In the genomic region with DNA sequence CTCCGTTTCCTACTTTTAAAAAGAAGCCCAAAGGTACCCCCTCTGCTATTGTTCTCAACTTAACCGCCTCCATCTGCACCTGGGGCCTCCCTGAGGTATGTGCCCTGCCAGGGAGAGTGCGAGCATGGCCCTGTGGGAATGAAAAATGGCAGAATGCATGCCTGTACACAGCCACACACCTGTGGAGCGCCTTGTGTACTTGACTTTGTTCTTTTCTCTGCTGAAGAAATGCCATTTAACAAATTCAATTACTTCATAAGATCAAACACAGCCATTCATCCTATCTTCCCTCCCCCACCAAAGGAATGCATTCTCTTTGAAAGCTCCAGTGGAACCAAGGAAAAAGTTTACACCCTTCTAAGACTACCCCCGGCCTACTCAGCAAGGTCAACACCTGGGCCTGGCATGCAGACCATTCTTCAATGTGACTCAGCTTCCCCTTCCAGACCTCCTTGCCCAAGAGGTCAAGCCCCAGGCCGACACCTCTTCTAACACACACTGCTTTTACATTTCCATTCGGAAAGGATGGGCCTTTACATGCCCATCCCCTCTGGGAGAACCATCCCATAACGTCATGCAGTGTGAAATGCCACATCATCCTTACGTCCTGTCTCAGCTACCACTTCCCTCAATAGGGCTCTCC, we compare ENCODE assay signal across 8 cellular contexts.
DNase-seq lines count a peak whose midpoint lies in the region; ATAC-seq lines count a peak whose summit lies in the region.

No MANE protein-coding gene starts in this region.

- no peak overlapping the region for H3K4me3 Mint-ChIP-seq in activated T-helper 1 cell treated with anti-CD3 and anti-CD28 coated beads, Interleukin-12 subunit alpha, Interleukin-12 subunit beta, Interleukin-2, Interleukin-4 antibody, amounts not matched to agents 30 ng/mL and 10 ng/mL and 1 ng/mL, durations not matched to agents 14 hours and 24 hours and 36 hours

- no peak overlapping the region for H3K4me3 ChIP-seq in SJCRH30

- ATAC-seq in GM19395 (IDR thresholded peaks at IDR 0.05; ENCODE audit: unreplicated experiment) (peak; percentile 30), HG03175 (IDR thresholded peaks at IDR 0.05; ENCODE audit: unreplicated experiment) (peak; percentile 42)

- H3K36me3 Mint-ChIP-seq in activated T-helper 1 cell treated with anti-CD3 and anti-CD28 coated beads, Interleukin-12 subunit alpha, Interleukin-12 subunit beta, Interleukin-2, Interleukin-4 antibody, amounts not matched to agents 30 ng/mL and 10 ng/mL and 1 ng/mL, durations not matched to agents 14 hours and 24 hours and 36 hours (ENCODE audit: low read depth), result peaks cover 5% of the 10 kb centered on the region

- H3K9me3 ChIP-seq in SJCRH30 (replicated peaks), result no peaks in the 10 kb centered on the region

- intact Hi-C loops in activated T-helper 1 cell treated with anti-CD3 and anti-CD28 coated beads, Interleukin-12 subunit alpha, Interleukin-12 subunit beta, Interleukin-2, Interleukin-4 antibody, amounts not matched to agents 30 ng/mL and 10 ng/mL and 1 ng/mL, durations not matched to agents 14 hours and 24 hours and 36 hours (cut with micrococcal nuclease), result no loop called here

- no peaks in the 10 kb centered on the region for H3K27me3 ChIP-seq in SJCRH30

- H3K4me1 ChIP-seq in SJCRH30, result no peaks in the 10 kb centered on the region

- H3K27ac ChIP-seq in SJCRH30, result no peak overlapping the region

- no peak for DNase-seq in activated T-helper 1 cell treated with anti-CD3 and anti-CD28 coated beads, Interleukin-12 subunit alpha, Interleukin-12 subunit beta, Interleukin-2, Interleukin-4 antibody, amounts not matched to agents 30 ng/mL and 10 ng/mL and 1 ng/mL, durations not matched to agents 14 hours and 24 hours and 36 hours (ENCODE audit: low spot score)
- DNase-seq in lung microvascular endothelial cell (ENCODE audit: low read depth in 2 of 2) (peak; percentile 43 to 98), NCI-H82 (lab: John Stamatoyannopoulos, UW) (no peak), NCI-H1092 treated with DMSO at 0.1 percent for 48 hours (lab: John Stamatoyannopoulos, UW) (no peak), NCI-H345 treated with DMSO at 0.1 percent for 48 hours (lab: John Stamatoyannopoulos, UW; ENCODE audit: unreplicated experiment) (no peak), SJCRH30 (no peak)

- H3K27me3 Mint-ChIP-seq in activated T-helper 1 cell treated with anti-CD3 and anti-CD28 coated beads, Interleukin-12 subunit alpha, Interleukin-12 subunit beta, Interleukin-2, Interleukin-4 antibody, amounts not matched to agents 30 ng/mL and 10 ng/mL and 1 ng/mL, durations not matched to agents 14 hours and 24 hours and 36 hours (ENCODE audit: insufficient read depth), result no peaks in the 10 kb centered on the region

- peaks cover 5% of the 10 kb centered on the region for H3K9me3 Mint-ChIP-seq in activated T-helper 1 cell treated with anti-CD3 and anti-CD28 coated beads, Interleukin-12 subunit alpha, Interleukin-12 subunit beta, Interleukin-2, Interleukin-4 antibody, amounts not matched to agents 30 ng/mL and 10 ng/mL and 1 ng/mL, durations not matched to agents 14 hours and 24 hours and 36 hours

- peaks cover 37% of the 10 kb centered on the region for H3K4me1 Mint-ChIP-seq in activated T-helper 1 cell treated with anti-CD3 and anti-CD28 coated beads, Interleukin-12 subunit alpha, Interleukin-12 subunit beta, Interleukin-2, Interleukin-4 antibody, amounts not matched to agents 30 ng/mL and 10 ng/mL and 1 ng/mL, durations not matched to agents 14 hours and 24 hours and 36 hours (ENCODE audit: low read depth)

- H3K27ac Mint-ChIP-seq in activated T-helper 1 cell treated with anti-CD3 and anti-CD28 coated beads, Interleukin-12 subunit alpha, Interleukin-12 subunit beta, Interleukin-2, Interleukin-4 antibody, amounts not matched to agents 30 ng/mL and 10 ng/mL and 1 ng/mL, durations not matched to agents 14 hours and 24 hours and 36 hours, result peak overlapping the region; percentile 68

- peaks cover 21% of the 10 kb centered on the region for H3K36me3 ChIP-seq in SJCRH30

Comparison
In these comparisons a context has a peak if more than half of its experiments do, and no peak if none do; other contexts are left out.
1. DNase-seq: peak in lung microvascular endothelial cell (2 of 2); none in activated T-helper 1 cell treated with anti-CD3 and anti-CD28 coated beads, Interleukin-12 subunit alpha, Interleukin-12 subunit beta, Interleukin-2, Interleukin-4 antibody, amounts not matched to agents 30 ng/mL and 10 ng/mL and 1 ng/mL, durations not matched to agents 14 hours and 24 hours and 36 hours (single experiment), NCI-H82 (single experiment), NCI-H1092 treated with DMSO at 0.1 percent for 48 hours (single experiment), NCI-H345 treated with DMSO at 0.1 percent for 48 hours (single experiment) and SJCRH30 (0 of 2).